Comparison of ENCODE assay signal across 1 cellular context in genomic region chr7:100158229-100159098, GRCh38.
TF ChIP-seq lines count a peak whose summit lies in the region.

TSS of gene TRAPPC14 (minus strand) at chr7:100158723. CDS start at chr7:100158499, 224 bp downstream.

TF ChIP-seq in GM12878, 131 proteins besides CTCF, POLR2A, EP300 and RAD21 (continued from another document and continues in another):
- no peak for TF ChIP-seq E2F8 (IDR thresholded peaks at IDR 0.05; ENCODE audit: low read depth, partially characterized antibody)
- TF ChIP-seq ZSCAN29 (IDR thresholded peaks at IDR 0.05): no peak
- TF ChIP-seq RELB (IDR thresholded peaks at IDR 0.05; ENCODE audit: low read depth): peak; percentile 38; the same call in 1 of the 2 replicates
- no peak for TF ChIP-seq BCL11A (IDR thresholded peaks at IDR 0.05; ENCODE audit: low read depth, low read length)
- TF ChIP-seq FOS (IDR thresholded peaks at IDR 0.05; ENCODE audit: borderline replicate concordance, extremely low read depth, insufficient read length): no peak
- TF ChIP-seq SIN3A (IDR thresholded peaks at IDR 0.05; ENCODE audit: low read depth, low read length): no peak
- peak; percentile 57; the same call in 1 of the 2 replicates for TF ChIP-seq ZNF687 (IDR thresholded peaks at IDR 0.05)
- no peak for TF ChIP-seq USF2 (IDR thresholded peaks at IDR 0.05; ENCODE audit: borderline replicate concordance, low read depth, low read length)
- TF ChIP-seq MYB (IDR thresholded peaks at IDR 0.05; ENCODE audit: borderline replicate concordance, low read depth, low read length): no peak
- TF ChIP-seq SMARCA5 (IDR thresholded peaks at IDR 0.05): no peak
- no peak for TF ChIP-seq ZBED1 (IDR thresholded peaks at IDR 0.05; ENCODE audit: borderline replicate concordance)
- no peak for TF ChIP-seq CBX5 (IDR thresholded peaks at IDR 0.05; ENCODE audit: low read depth)
- TF ChIP-seq HDGF (IDR thresholded peaks at IDR 0.05): no peak
- no peak for TF ChIP-seq POLR2AphosphoS2 (IDR thresholded peaks at IDR 0.05; ENCODE audit: low read depth, low read length)
- TF ChIP-seq CBFB (IDR thresholded peaks at IDR 0.05; ENCODE audit: low read depth): no peak
- no peak for TF ChIP-seq NFYA (IDR thresholded peaks at IDR 0.05; ENCODE audit: borderline replicate concordance, low read depth, low read length)
- no peak for TF ChIP-seq ZBTB4 (CRISPR knock-in tag; IDR thresholded peaks at IDR 0.05)
- no peak for TF ChIP-seq REST (IDR thresholded peaks at IDR 0.05; ENCODE audit: low read depth, low read length)
- TF ChIP-seq SMAD1 (IDR thresholded peaks at IDR 0.05; ENCODE audit: low read depth, partially characterized antibody): no peak
- TF ChIP-seq ETV6 (conservative IDR thresholded peaks at IDR 0.05 in 1 of 2, IDR thresholded peaks at IDR 0.05 in 1 of 2; ENCODE audit: borderline replicate concordance in 1 of 2, low read depth in 1 of 2): no peak; a peak in 1 of 4 replicates
- TF ChIP-seq MYC (IDR thresholded peaks at IDR 0.05; ENCODE audit: insufficient read depth, insufficient read length, insufficient replicate concordance, low read length, severe bottlenecking): no peak
- TF ChIP-seq ZNF24 (IDR thresholded peaks at IDR 0.05): no peak
- no peak for TF ChIP-seq ZNF622 (IDR thresholded peaks at IDR 0.05)
- TF ChIP-seq SREBF2 (IDR thresholded peaks at IDR 0.05; ENCODE audit: low read length): no peak
- no peak for TF ChIP-seq CEBPB (IDR thresholded peaks at IDR 0.05; ENCODE audit: borderline replicate concordance in 1 of 2, low read depth in 2 of 2, low read length in 2 of 2)
- TF ChIP-seq BCLAF1 (IDR thresholded peaks at IDR 0.05): 0 out of 2 replicates have a peak, but pooled peaks have one; percentile 24
- no peak for TF ChIP-seq ZBTB11 (CRISPR knock-in tag; IDR thresholded peaks at IDR 0.05)
- no peak for TF ChIP-seq ZBTB33 (IDR thresholded peaks at IDR 0.05)
